9 cellular contexts compared by ENCODE assay signal in the genomic region with DNA sequence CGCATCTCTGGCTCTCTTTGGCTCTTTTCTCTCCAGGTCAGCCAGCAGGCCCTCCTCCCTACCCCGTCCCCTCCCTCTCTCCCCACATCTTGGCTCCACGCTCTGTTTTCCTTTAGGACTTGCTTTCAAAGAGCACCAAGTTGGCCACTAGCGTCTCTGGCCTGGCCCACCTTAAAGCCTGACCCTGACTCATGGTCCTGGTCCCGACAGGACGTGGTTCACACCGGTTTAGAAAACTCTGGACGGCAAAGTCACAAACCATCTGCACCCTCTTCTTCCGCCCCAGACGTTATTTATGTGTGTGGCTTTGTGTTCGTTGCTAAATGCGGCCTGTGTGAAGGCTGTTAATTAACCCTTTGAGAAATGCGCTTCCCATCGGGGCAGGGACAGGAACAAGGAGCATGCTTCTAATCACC.
DNase-seq lines count a peak whose midpoint lies in the region; ATAC-seq and TF ChIP-seq lines count a peak whose summit lies in the region.
"Had no signal": no experiment of that assay in that cellular context is flagged by ENCODE, and none has a peak within 500 bp of the region (broad histone marks: within the 10 kb centered on the region; RNA-seq: fewer than 3 reads in every experiment).

No MANE protein-coding gene starts in this region.

- no peaks in the 10 kb centered on the region for H3K9me3 ChIP-seq in CD4-positive, alpha-beta T cell (ENCODE audit: control insufficient read depth, low read length)
- no peaks in the 10 kb centered on the region for H3K9me3 ChIP-seq in heart left ventricle

- peaks cover 16% of the 10 kb centered on the region for H3K4me1 Mint-ChIP-seq in CD4-positive, alpha-beta T cell (ENCODE audit: low read depth)

- no peak for TF ChIP-seq POLR2A in heart left ventricle (IDR thresholded peaks at IDR 0.05)

- no peaks in the 10 kb centered on the region for H3K36me3 ChIP-seq in heart left ventricle

- peaks cover 2 to 81% (median 54%) of the 10 kb centered on the region in 12 donors for H3K4me1 ChIP-seq in heart left ventricle

- H3K4me3 Mint-ChIP-seq in CD4-positive, alpha-beta T cell = peak overlapping the region; percentile 62

- no peak overlapping the region for H3K27ac ChIP-seq in CD4-positive, alpha-beta T cell (ENCODE audit: low read depth, low read length)
- peak overlapping the region; percentile 70 to 91 (median 85) for H3K27ac ChIP-seq in heart left ventricle

- H3K27me3 ChIP-seq in CD4-positive, alpha-beta T cell (ENCODE audit: control insufficient read depth, insufficient read depth, low read length) = peaks cover 7% of the 10 kb centered on the region
- no peaks in the 10 kb centered on the region for H3K27me3 ChIP-seq in heart left ventricle

- no peak overlapping the region for H3K4me3 ChIP-seq in heart left ventricle

- no peaks in the 10 kb centered on the region for H3K9me3 Mint-ChIP-seq in CD4-positive, alpha-beta T cell

- DNase-seq in CD4-positive, alpha-beta T cell = no peak
- peak; percentile 59 for DNase-seq in SKM-1 (lab: John Stamatoyannopoulos, UW; ENCODE audit: unreplicated experiment)
- peak; percentile 70 to 81 (median 72) for DNase-seq in heart left ventricle
- peak; percentile 42 for DNase-seq in pons (ENCODE audit: low spot score)
- DNase-seq in superior temporal gyrus (ENCODE audit: extremely low spot score) = no peak
- no peak for DNase-seq in stimulated activated CD4-positive, alpha-beta T cell treated with anti-CD3 and anti-CD28 coated beads, Interleukin-15, amount 100 ng/mL, for 24 hours
- DNase-seq in AG08396 (ENCODE audit: low spot score) = no peak
- DNase-seq: stimulated activated naive CD8-positive, alpha-beta T cell treated with anti-CD3 and anti-CD28 coated beads, Interleukin-15, Interleukin-2, amounts not matched to agents 100 U/mL and 50 U/mL, for 24 hours had no signal

- intact Hi-C loops in CD4-positive, alpha-beta T cell (cut with DNase I, micrococcal nuclease) = loop anchor here in 1 of 2 experiments (5.0 kb wide), 1 partner anchor 266 kb away; the partner anchor contains the start of gene ZFP36L2
- intact Hi-C loops in heart left ventricle (cut with DNase I) = loop anchor here in 1 of 10 donors (5.0 kb wide), 1 partner anchor 121 kb away; no protein-coding TSS in a partner anchor

- WGBS in heart left ventricle, 4 donors = 34 to 53% (median 41%) methylated on average over 14 of the region's 14 CpGs

- CTCF ChIA-PET in CD4-positive, alpha-beta T cell (lab: Charles Lee) = no interaction called here

- H3K36me3 Mint-ChIP-seq in CD4-positive, alpha-beta T cell (ENCODE audit: low read depth) = no peaks in the 10 kb centered on the region

- ATAC-seq in CD4-positive, alpha-beta T cell (ENCODE audit: poor library complexity) = no peak
- ATAC-seq in heart left ventricle (peak; percentile 30 to 74 (median 64)), HG03439 (IDR thresholded peaks at IDR 0.05; ENCODE audit: unreplicated experiment) (no peak)
- ATAC-seq: stimulated activated naive CD8-positive, alpha-beta T cell treated with anti-CD3 and anti-CD28 coated beads, Interleukin-15, Interleukin-2, amounts not matched to agents 100 U/mL and 50 U/mL, for 24 hours had no signal

- peaks cover 18% of the 10 kb centered on the region for H3K27me3 Mint-ChIP-seq in CD4-positive, alpha-beta T cell

- no peak for TF ChIP-seq CTCF in CD4-positive, alpha-beta T cell (IDR thresholded peaks at IDR 0.05)
- no peak for TF ChIP-seq CTCF in heart left ventricle (IDR thresholded peaks at IDR 0.05)

- POLR2A ChIA-PET in CD4-positive, alpha-beta T cell (lab: Charles Lee) = no interaction called here

- H3K27ac Mint-ChIP-seq in CD4-positive, alpha-beta T cell = no peak overlapping the region

Comparison
In these comparisons a context has a peak if more than half of its experiments do, and no peak if none do; other contexts are left out.
1. ATAC-seq: peak in heart left ventricle (4 of 4); none in CD4-positive, alpha-beta T cell (single experiment) and HG03439 (single experiment).
2. DNase-seq: peak in SKM-1 (single experiment), heart left ventricle (5 of 5) and pons (single experiment); none in CD4-positive, alpha-beta T cell (0 of 10), superior temporal gyrus (single experiment), stimulated activated CD4-positive, alpha-beta T cell treated with anti-CD3 and anti-CD28 coated beads, Interleukin-15, amount 100 ng/mL, for 24 hours (single experiment) and AG08396 (single experiment).